ENCODE assay signal across 1 cellular context in the genomic region with DNA sequence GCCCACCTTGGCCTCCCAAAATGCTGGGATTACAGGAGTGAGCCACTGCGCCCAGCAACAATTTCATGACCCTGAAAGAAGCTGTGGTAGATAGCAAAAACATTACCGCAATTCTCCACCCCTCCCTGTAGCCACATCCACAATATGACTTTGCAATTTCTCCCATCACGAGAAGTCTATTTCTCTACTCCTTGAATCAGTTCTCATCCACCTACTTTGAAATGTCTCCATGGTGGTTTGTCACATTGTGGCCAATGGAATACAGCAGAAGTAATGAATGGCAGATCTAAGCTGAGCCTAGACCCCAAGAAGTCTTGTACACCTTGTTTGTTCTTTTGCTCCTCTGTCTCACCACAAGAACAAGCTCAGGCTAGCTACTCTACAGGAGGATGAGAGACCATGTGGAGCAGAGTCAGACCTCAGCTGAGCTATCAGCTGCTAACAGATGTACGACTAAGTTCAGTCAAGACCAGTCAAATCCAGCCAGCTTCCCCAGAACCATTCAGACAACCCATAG.
TF ChIP-seq lines count a peak whose summit lies in the region.

No MANE protein-coding gene starts in this region.

TF ChIP-seq in H1, 55 proteins besides CTCF, POLR2A, EP300 and RAD21:
- no peak for TF ChIP-seq NRF1 (IDR thresholded peaks at IDR 0.05; ENCODE audit: low read depth, low read length)
- no peak for TF ChIP-seq SP4 (IDR thresholded peaks at IDR 0.05; ENCODE audit: low read length)
- no peak for TF ChIP-seq SIRT6 (IDR thresholded peaks at IDR 0.05; ENCODE audit: low read length)
- TF ChIP-seq TCF12 (IDR thresholded peaks at IDR 0.05; ENCODE audit: low read depth, low read length): no peak
- TF ChIP-seq, protein P1, sequence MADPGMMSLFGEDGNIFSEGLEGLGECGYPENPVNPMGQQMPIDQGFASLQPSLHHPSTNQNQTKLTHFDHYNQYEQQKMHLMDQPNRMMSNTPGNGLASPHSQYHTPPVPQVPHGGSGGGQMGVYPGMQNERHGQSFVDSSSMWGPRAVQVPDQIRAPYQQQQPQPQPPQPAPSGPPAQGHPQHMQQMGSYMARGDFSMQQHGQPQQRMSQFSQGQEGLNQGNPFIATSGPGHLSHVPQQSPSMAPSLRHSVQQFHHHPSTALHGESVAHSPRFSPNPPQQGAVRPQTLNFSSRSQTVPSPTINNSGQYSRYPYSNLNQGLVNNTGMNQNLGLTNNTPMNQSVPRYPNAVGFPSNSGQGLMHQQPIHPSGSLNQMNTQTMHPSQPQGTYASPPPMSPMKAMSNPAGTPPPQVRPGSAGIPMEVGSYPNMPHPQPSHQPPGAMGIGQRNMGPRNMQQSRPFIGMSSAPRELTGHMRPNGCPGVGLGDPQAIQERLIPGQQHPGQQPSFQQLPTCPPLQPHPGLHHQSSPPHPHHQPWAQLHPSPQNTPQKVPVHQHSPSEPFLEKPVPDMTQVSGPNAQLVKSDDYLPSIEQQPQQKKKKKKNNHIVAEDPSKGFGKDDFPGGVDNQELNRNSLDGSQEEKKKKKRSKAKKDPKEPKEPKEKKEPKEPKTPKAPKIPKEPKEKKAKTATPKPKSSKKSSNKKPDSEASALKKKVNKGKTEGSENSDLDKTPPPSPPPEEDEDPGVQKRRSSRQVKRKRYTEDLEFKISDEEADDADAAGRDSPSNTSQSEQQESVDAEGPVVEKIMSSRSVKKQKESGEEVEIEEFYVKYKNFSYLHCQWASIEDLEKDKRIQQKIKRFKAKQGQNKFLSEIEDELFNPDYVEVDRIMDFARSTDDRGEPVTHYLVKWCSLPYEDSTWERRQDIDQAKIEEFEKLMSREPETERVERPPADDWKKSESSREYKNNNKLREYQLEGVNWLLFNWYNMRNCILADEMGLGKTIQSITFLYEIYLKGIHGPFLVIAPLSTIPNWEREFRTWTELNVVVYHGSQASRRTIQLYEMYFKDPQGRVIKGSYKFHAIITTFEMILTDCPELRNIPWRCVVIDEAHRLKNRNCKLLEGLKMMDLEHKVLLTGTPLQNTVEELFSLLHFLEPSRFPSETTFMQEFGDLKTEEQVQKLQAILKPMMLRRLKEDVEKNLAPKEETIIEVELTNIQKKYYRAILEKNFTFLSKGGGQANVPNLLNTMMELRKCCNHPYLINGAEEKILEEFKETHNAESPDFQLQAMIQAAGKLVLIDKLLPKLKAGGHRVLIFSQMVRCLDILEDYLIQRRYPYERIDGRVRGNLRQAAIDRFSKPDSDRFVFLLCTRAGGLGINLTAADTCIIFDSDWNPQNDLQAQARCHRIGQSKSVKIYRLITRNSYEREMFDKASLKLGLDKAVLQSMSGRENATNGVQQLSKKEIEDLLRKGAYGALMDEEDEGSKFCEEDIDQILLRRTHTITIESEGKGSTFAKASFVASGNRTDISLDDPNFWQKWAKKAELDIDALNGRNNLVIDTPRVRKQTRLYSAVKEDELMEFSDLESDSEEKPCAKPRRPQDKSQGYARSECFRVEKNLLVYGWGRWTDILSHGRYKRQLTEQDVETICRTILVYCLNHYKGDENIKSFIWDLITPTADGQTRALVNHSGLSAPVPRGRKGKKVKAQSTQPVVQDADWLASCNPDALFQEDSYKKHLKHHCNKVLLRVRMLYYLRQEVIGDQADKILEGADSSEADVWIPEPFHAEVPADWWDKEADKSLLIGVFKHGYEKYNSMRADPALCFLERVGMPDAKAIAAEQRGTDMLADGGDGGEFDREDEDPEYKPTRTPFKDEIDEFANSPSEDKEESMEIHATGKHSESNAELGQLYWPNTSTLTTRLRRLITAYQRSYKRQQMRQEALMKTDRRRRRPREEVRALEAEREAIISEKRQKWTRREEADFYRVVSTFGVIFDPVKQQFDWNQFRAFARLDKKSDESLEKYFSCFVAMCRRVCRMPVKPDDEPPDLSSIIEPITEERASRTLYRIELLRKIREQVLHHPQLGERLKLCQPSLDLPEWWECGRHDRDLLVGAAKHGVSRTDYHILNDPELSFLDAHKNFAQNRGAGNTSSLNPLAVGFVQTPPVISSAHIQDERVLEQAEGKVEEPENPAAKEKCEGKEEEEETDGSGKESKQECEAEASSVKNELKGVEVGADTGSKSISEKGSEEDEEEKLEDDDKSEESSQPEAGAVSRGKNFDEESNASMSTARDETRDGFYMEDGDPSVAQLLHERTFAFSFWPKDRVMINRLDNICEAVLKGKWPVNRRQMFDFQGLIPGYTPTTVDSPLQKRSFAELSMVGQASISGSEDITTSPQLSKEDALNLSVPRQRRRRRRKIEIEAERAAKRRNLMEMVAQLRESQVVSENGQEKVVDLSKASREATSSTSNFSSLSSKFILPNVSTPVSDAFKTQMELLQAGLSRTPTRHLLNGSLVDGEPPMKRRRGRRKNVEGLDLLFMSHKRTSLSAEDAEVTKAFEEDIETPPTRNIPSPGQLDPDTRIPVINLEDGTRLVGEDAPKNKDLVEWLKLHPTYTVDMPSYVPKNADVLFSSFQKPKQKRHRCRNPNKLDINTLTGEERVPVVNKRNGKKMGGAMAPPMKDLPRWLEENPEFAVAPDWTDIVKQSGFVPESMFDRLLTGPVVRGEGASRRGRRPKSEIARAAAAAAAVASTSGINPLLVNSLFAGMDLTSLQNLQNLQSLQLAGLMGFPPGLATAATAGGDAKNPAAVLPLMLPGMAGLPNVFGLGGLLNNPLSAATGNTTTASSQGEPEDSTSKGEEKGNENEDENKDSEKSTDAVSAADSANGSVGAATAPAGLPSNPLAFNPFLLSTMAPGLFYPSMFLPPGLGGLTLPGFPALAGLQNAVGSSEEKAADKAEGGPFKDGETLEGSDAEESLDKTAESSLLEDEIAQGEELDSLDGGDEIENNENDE (IDR thresholded peaks at IDR 0.05; ENCODE audit: insufficient replicate concordance, low read length): no peak
- TF ChIP-seq BACH1 (IDR thresholded peaks at IDR 0.05; ENCODE audit: low read length): no peak
- TF ChIP-seq TEAD4 (IDR thresholded peaks at IDR 0.05; ENCODE audit: low read depth, low read length): no peak
- no peak for TF ChIP-seq POLR2AphosphoS5 (IDR thresholded peaks at IDR 0.05; ENCODE audit: low read depth, low read length)
- no peak for TF ChIP-seq FOSL1 (IDR thresholded peaks at IDR 0.05; ENCODE audit: insufficient read depth, low read depth, low read length)
- TF ChIP-seq, protein P2, sequence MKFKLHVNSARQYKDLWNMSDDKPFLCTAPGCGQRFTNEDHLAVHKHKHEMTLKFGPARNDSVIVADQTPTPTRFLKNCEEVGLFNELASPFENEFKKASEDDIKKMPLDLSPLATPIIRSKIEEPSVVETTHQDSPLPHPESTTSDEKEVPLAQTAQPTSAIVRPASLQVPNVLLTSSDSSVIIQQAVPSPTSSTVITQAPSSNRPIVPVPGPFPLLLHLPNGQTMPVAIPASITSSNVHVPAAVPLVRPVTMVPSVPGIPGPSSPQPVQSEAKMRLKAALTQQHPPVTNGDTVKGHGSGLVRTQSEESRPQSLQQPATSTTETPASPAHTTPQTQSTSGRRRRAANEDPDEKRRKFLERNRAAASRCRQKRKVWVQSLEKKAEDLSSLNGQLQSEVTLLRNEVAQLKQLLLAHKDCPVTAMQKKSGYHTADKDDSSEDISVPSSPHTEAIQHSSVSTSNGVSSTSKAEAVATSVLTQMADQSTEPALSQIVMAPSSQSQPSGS (IDR thresholded peaks at IDR 0.05; ENCODE audit: low read length): no peak
- no peak for TF ChIP-seq KDM5A (IDR thresholded peaks at IDR 0.05; ENCODE audit: low read length)
- no peak for TF ChIP-seq SP1 (IDR thresholded peaks at IDR 0.05; ENCODE audit: low read depth, low read length)
